Comparison of ENCODE assay signal across 8 cellular contexts in the genomic region with DNA sequence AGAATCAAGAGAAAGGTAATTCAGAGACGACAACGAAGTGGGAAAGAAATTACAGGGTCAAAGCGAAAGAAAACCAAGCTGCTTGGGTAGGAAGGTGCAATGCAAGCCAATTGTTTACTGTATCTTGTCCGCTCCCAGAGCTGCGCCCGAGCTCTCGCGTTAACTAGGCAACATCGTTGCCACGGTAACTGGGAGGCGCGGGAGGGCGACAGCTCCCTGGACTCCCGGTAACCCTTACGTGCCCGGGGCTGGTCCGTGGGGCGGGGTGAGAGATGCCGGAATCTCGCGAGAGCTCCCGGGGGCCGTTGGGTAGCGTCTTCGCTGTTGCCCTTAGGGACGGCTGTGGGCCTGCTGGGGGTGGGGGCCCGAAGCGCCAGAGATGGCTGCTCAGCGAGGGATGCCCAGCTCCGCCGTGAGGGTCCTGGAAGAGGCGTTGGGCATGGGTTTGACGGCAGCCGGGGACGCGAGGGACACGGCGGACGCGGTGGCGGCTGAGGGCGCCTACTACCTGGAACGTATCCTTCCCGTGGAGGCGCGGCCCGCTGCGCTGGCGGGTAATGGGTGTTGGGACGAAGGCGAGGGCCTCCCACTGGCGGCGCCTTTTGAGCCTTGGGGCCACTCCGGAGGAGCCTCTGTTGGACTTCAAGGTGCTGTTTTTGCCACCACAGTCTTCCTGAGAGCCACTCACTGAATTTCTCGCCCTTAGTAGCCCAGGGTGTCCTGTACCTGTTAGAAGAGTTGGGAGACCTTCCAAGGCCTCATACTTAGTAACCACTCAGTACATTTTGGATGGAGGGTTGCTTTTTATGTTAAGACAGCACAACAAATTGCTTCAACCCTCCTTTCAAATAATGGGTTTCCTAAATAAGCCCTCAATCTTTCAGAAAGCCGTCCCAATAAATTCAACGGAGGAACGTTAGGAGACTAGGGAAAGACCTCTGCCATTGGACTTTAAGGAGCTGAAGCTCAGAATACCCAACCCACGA.
DNase-seq lines count a peak whose midpoint lies in the region; ATAC-seq, FAIRE-seq and TF ChIP-seq lines count a peak whose summit lies in the region.

A gene (plus strand): TSS at position 360 of the 986 bp plus-strand sequence.

- peak within 1 kb of the TSS; percentile 53 to 86 for H3K27ac ChIP-seq in coronary artery

- DNase-seq in NCI-H2227 (lab: John Stamatoyannopoulos, UW; ENCODE audit: unreplicated experiment) (peak; percentile 100), coronary artery (ENCODE audit: low spot score) (peak; percentile 96), kidney tubule cell (ENCODE audit: low spot score) (peak; percentile 98)
- DNase-seq in activated CD4-positive, alpha-beta T cell treated with anti-CD3 and anti-CD28 coated beads for 48 hours = peak; percentile 98
- DNase-seq in stimulated activated CD4-positive, alpha-beta T cell treated with anti-CD3 and anti-CD28 coated beads, Interleukin-1b, Interleukin-23, amount 100 ng/mL, for 1 hour (ENCODE audit: low read depth in 2 of 2) = peak; percentile 84 to 92

- no peak for TF ChIP-seq CTCF in coronary artery (IDR thresholded peaks at IDR 0.05)

- peak; percentile 52 for TF ChIP-seq POLR2A in GM18526 (IDR thresholded peaks at IDR 0.05; ENCODE audit: extremely low read depth, insufficient read length)

- H3K4me3 ChIP-seq in coronary artery = peak within 1 kb of the TSS; percentile 96

- FAIRE-seq in A204.1 (lab: Jason Lieb, UNC) = peak; percentile 84

- peak; percentile 99 for ATAC-seq in HG03066 (IDR thresholded peaks at IDR 0.05; ENCODE audit: low read depth, unreplicated experiment)

Comparison
In these comparisons a context has a peak if more than half of its experiments do, and no peak if none do; other contexts are left out.
1. Peak in every context shown above with its lines: DNase-seq, ATAC-seq, H3K4me3 ChIP-seq and H3K27ac ChIP-seq.